ENCODE assay signal across 1 cellular context in the genomic region with DNA sequence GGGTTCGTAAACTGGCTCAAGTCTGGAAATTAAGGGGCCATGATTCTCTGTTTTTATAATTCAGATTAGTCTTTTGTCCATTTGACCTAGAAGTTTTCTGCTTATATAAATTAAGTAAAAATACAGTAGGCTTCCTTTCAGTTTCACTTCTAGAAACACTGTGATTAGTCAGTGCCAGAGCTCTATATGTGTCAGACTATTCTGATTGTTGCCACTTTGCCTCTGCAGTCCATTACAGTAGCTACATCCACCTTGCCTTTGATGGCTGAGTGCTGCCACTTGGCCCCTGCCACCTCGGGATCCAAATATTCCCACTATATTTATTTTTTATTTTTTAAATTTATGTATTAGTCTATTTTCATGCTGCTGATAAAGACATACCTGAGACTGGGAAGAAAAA.
TF ChIP-seq lines count a peak whose summit lies in the region.

No MANE protein-coding gene starts in this region.

TF ChIP-seq in HepG2, 621 proteins besides CTCF, POLR2A, EP300 and RAD21:
- no peak for TF ChIP-seq SIN3A (IDR thresholded peaks at IDR 0.05; ENCODE audit: borderline replicate concordance, low read depth, low read length)
- TF ChIP-seq CENPX (CRISPR knock-in tag; IDR thresholded peaks at IDR 0.05) = no peak
- no peak for TF ChIP-seq ZNF335 (CRISPR knock-in tag; IDR thresholded peaks at IDR 0.05)
- no peak for TF ChIP-seq POLR2G (IDR thresholded peaks at IDR 0.05; ENCODE audit: low read depth, low read length)
- TF ChIP-seq, protein P1, sequence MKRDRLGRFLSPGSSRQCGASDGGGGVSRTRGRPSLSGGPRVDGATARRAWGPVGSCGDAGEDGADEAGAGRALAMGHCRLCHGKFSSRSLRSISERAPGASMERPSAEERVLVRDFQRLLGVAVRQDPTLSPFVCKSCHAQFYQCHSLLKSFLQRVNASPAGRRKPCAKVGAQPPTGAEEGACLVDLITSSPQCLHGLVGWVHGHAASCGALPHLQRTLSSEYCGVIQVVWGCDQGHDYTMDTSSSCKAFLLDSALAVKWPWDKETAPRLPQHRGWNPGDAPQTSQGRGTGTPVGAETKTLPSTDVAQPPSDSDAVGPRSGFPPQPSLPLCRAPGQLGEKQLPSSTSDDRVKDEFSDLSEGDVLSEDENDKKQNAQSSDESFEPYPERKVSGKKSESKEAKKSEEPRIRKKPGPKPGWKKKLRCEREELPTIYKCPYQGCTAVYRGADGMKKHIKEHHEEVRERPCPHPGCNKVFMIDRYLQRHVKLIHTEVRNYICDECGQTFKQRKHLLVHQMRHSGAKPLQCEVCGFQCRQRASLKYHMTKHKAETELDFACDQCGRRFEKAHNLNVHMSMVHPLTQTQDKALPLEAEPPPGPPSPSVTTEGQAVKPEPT (CRISPR knock-in tag; IDR thresholded peaks at IDR 0.05; ENCODE audit: low read depth) = no peak
- TF ChIP-seq ZSCAN21 (CRISPR knock-in tag; IDR thresholded peaks at IDR 0.05; ENCODE audit: borderline replicate concordance) = no peak
- TF ChIP-seq TCF7 (IDR thresholded peaks at IDR 0.05; ENCODE audit: low read depth) = no peak
- TF ChIP-seq NAIF1 (CRISPR knock-in tag; IDR thresholded peaks at IDR 0.05; ENCODE audit: borderline replicate concordance) = no peak
- TF ChIP-seq DMAP1 (CRISPR knock-in tag; IDR thresholded peaks at IDR 0.05) = no peak
- TF ChIP-seq, protein P2, sequence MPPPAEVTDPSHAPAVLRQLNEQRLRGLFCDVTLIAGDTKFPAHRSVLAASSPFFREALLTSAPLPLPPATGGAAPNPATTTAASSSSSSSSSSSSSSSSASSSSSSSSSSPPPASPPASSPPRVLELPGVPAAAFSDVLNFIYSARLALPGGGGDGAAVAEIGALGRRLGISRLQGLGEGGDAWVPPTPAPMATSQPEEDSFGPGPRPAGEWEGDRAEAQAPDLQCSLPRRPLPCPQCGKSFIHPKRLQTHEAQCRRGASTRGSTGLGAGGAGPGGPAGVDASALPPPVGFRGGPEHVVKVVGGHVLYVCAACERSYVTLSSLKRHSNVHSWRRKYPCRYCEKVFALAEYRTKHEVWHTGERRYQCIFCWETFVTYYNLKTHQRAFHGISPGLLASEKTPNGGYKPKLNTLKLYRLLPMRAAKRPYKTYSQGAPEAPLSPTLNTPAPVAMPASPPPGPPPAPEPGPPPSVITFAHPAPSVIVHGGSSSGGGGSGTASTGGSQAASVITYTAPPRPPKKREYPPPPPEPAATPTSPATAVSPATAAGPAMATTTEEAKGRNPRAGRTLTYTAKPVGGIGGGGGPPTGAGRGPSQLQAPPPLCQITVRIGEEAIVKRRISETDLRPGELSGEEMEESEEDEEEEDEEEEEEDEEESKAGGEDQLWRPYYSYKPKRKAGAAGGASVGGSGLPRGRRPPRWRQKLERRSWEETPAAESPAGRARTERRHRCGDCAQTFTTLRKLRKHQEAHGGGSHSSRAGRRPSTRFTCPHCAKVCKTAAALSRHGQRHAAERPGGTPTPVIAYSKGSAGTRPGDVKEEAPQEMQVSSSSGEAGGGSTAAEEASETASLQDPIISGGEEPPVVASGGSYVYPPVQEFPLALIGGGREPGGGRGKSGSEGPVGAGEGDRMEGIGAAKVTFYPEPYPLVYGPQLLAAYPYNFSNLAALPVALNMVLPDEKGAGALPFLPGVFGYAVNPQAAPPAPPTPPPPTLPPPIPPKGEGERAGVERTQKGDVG (CRISPR knock-in tag; IDR thresholded peaks at IDR 0.05; ENCODE audit: borderline replicate concordance) = no peak
- no peak for TF ChIP-seq PITX1 (CRISPR knock-in tag; IDR thresholded peaks at IDR 0.05)
- no peak for TF ChIP-seq HOXA3 (CRISPR knock-in tag; IDR thresholded peaks at IDR 0.05)
- TF ChIP-seq YY1 (IDR thresholded peaks at IDR 0.05; ENCODE audit: insufficient read depth, insufficient replicate concordance, low read depth, low read length) = no peak
- no peak for TF ChIP-seq ZNF749 (CRISPR knock-in tag; IDR thresholded peaks at IDR 0.05; ENCODE audit: borderline replicate concordance)
- TF ChIP-seq EHMT2 (IDR thresholded peaks at IDR 0.05; ENCODE audit: borderline replicate concordance, low read depth, low read length) = no peak
- TF ChIP-seq NCOA2 (CRISPR knock-in tag; IDR thresholded peaks at IDR 0.05) = no peak
- no peak for TF ChIP-seq NFYC (CRISPR knock-in tag; IDR thresholded peaks at IDR 0.05)
